10 cellular contexts compared by ENCODE assay signal in the genomic region with DNA sequence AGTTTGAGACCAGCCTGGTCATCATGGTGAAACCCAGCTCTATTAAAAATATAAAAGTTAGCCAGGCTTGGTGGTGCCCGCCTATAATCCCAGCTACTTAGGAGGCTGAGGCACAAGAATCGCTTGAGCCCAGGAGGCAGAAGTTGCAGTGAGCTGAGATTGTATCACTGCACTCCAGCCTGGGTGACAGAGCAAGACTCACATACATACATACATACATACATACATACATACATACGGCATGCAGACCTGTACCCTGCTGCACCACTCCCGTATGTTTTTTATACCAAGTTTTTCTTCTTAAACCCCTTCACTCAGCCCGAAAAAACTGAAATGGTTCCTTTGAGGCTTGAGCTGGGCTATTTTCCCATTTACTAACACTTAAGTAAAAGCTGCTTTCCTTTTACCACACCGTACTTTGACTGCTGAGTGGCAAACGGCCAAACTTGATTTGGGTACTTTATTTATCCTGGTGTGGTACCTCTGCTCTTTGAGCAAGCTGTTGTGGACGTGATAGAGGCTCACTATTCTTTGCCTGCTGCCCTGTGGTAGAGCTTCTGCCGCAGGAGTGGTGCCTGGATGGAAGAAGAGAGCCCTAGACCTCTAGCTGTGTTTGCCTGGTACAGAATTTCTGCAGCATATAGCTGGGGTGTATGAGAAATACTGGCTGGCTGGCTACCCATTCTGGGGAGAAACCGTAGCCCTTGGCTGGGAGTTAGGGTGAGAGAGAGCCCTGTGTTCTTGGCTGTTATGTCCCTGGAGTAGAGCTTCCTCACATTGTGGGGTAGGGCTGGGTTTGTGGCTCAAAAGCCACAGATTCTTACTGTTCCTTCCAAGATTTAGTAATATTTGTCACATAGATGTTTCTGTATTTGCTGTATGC. TPM values are rescaled to one million over a fixed set of nuclear protein-coding genes. Genes with fewer than 3 reads are reported as not detected.
A peak's percentile ranks its signal among the peaks of the same experiment; 100 is the strongest.
DNase-seq lines count a peak whose midpoint lies in the region; ATAC-seq and TF ChIP-seq lines count a peak whose summit lies in the region.
"Had no signal": no experiment of that assay in that cellular context is flagged by ENCODE, and none has a peak within 500 bp of the region (broad histone marks: within the 10 kb centered on the region; RNA-seq: fewer than 3 reads in every experiment).

No MANE protein-coding gene starts in this region.

- DNase-seq in GF-D8 (lab: John Stamatoyannopoulos, UW) (peak; percentile 32), SK-N-DZ (ENCODE audit: low spot score) (peak; percentile 8), prostate gland (ENCODE audit: low spot score) (no peak), NCI-H510A treated with DMSO at 0.1 percent for 48 hours (lab: John Stamatoyannopoulos, UW) (no peak), mucosa of gallbladder (ENCODE audit: low spot score) (no peak), NCI-H1048 (lab: John Stamatoyannopoulos, UW) (no peak), ACHN (no peak)
- DNase-seq: effector memory CD4-positive, alpha-beta T cell; NCI-H526 treated with DMSO at 0.1 percent for 48 hours had no signal

- no peak for TF ChIP-seq EP300 in gastroesophageal sphincter (IDR thresholded peaks at IDR 0.05)

- TF ChIP-seq POLR2A in gastroesophageal sphincter (IDR thresholded peaks at IDR 0.05): no peak
- no peak for TF ChIP-seq POLR2A in prostate gland (IDR thresholded peaks at IDR 0.05)

- H3K36me3 ChIP-seq in gastroesophageal sphincter (no peaks in the 10 kb centered on the region), prostate gland (no peaks in the 10 kb centered on the region)

- peak; percentile 39 for ATAC-seq in gastroesophageal sphincter

- peaks cover 0 to 50% (median 0%) of the 10 kb centered on the region in 3 donors for H3K4me1 ChIP-seq in gastroesophageal sphincter
- H3K4me1 ChIP-seq in prostate gland (replicated peaks): no peaks in the 10 kb centered on the region

- TF ChIP-seq CTCF in gastroesophageal sphincter (IDR thresholded peaks at IDR 0.05) (no peak), prostate gland (IDR thresholded peaks at IDR 0.05) (no peak)

- H3K27me3 ChIP-seq in gastroesophageal sphincter: no peaks in the 10 kb centered on the region
- no peaks in the 10 kb centered on the region for H3K27me3 ChIP-seq in prostate gland (replicated peaks; ENCODE audit: insufficient read depth)

- H3K4me3 ChIP-seq in gastroesophageal sphincter (no peak overlapping the region), prostate gland (no peak overlapping the region)

- H3K9me3 ChIP-seq in gastroesophageal sphincter (no peaks in the 10 kb centered on the region), prostate gland (no peaks in the 10 kb centered on the region)

- WGBS in gastroesophageal sphincter (ENCODE audit: low coverage in 1 of 2), 2 donors: 67 to 70% methylated on average over 6 to 7 of the region's 10 CpGs
- WGBS in prostate gland: 64% methylated on average over 10 of the region's 10 CpGs

- peak overlapping the region in 3 of 4 donors; percentile 60 to 66 (median 63) for H3K27ac ChIP-seq in gastroesophageal sphincter
- H3K27ac ChIP-seq in prostate gland: peak overlapping the region; percentile 26 to 41

- in situ Hi-C loops in ACHN (cut with HindIII; ENCODE audit: low pct_ligation_motif_present, low pct_unique_long_range_greater_than_20kb, low sequenced_read_pairs): no loop called here

- intact Hi-C loops in prostate gland (cut with DNase I): no loop called here

RNA-seq across cellular contexts. Expression of a gene that starts 19.4 kb away (rescaled TPM):
- 23.4 and 25.6 TPM in 2 replicates for polyA plus RNA-seq in SK-N-DZ (2014; cell fraction: cytosol; rRNA removed)
- polyA plus RNA-seq in SK-N-DZ (2014; cell fraction: nucleus; rRNA removed): 15.3 and 17.3 TPM in 2 replicates
- 10 to 100 TPM; 15.8 to 25.1 (median 17.2) TPM for total RNA-seq in gastroesophageal sphincter
- total RNA-seq in prostate gland: 10 to 100 TPM; 15.5 to 36.2 TPM
- total RNA-seq in mucosa of gallbladder: 28.3 TPM

RNA-seq across cellular contexts. Expression of a gene that starts 28.3 kb away (rescaled TPM):
- polyA plus RNA-seq in SK-N-DZ (2014; cell fraction: cytosol; rRNA removed): 53.9 and 59.6 TPM in 2 replicates
- polyA plus RNA-seq in SK-N-DZ (2014; cell fraction: nucleus; rRNA removed): 84.2 and 87.8 TPM in 2 replicates
- total RNA-seq in gastroesophageal sphincter (10 to 100 TPM; 21.9 to 39.6 (median 27.5) TPM), prostate gland (10 to 100 TPM; 26.1 to 35.6 TPM), mucosa of gallbladder (16.2 TPM)

Comparison
In these comparisons a context has a peak if more than half of its experiments do, and no peak if none do; other contexts are left out.
1. DNase-seq: peak in GF-D8 (single experiment) and SK-N-DZ (single experiment); none in prostate gland (single experiment), NCI-H510A treated with DMSO at 0.1 percent for 48 hours (single experiment), mucosa of gallbladder (single experiment), NCI-H1048 (single experiment) and ACHN (single experiment).